33 cellular contexts compared by ENCODE assay signal in genomic region chrX:2418000-2418399, GRCh38.
"Had no signal": no experiment of that assay in that cellular context is flagged by ENCODE, and none has a peak within 500 bp of the region (broad histone marks: within the 10 kb centered on the region; RNA-seq: fewer than 3 reads in every experiment).

No MANE protein-coding gene starts in this region.

- H3K4me2 ChIP-seq: hepatocyte had no signal

- H3K27me3 ChIP-seq: adrenal gland, breast epithelium, cardiac muscle cell, colonic mucosa, esophagus squamous epithelium, gastroesophageal sphincter, heart right ventricle, hepatocyte had no signal

- ATAC-seq: activated CD4-positive, alpha-beta T cell treated with anti-CD3 and anti-CD28 coated beads for 36 hours; activated CD8-positive, alpha-beta memory T cell treated with anti-CD3 and anti-CD28 coated beads, Interleukin-2, amount 10 ng/mL, durations not matched to agents 7 days and 5 days; activated CD8-positive, alpha-beta T cell treated with anti-CD3 and anti-CD28 coated beads, Interleukin-2, amount 10 ng/mL, durations not matched to agents 7 days and 5 days; activated naive CD8-positive, alpha-beta T cell treated with anti-CD3 and anti-CD28 coated beads, Interleukin-2, amount 50 U/mL, for 24 hours; gastroesophageal sphincter; heart right ventricle had no signal

- H3K9me3 ChIP-seq: adrenal gland, breast epithelium, colonic mucosa, esophagus squamous epithelium, gastroesophageal sphincter, heart right ventricle had no signal

- H2AFZ ChIP-seq: hepatocyte had no signal

- DNase-seq: activated CD4-positive, alpha-beta memory T cell treated with anti-CD3 and anti-CD28 coated beads for 36 hours; activated CD4-positive, alpha-beta T cell treated with anti-CD3 and anti-CD28 coated beads for 36 hours; activated CD4-positive, alpha-beta T cell treated with anti-CD3 and anti-CD28 coated beads, Interleukin-2, amount 10 ng/mL, durations not matched to agents 24 days and 14 days; activated CD4-positive, CD25-positive, alpha-beta regulatory T cell; activated CD4-positive, CD25-positive, alpha-beta regulatory T cell treated with anti-CD3 and anti-CD28 coated beads, Interleukin-2, amount 50 U/mL, for 72 hours; activated CD8-positive, alpha-beta memory T cell treated with anti-CD3 and anti-CD28 coated beads, Interleukin-2, amount 10 ng/mL, durations not matched to agents 7 days and 5 days; activated CD8-positive, alpha-beta memory T cell treated with anti-CD3 and anti-CD28 coated beads, Interleukin-2, amount 50 U/mL, for 4 hours; activated CD8-positive, alpha-beta T cell treated with anti-CD3 and anti-CD28 coated beads, Interleukin-2, amount 10 ng/mL, durations not matched to agents 7 days and 5 days; activated effector memory CD4-positive, alpha-beta T cell treated with anti-CD3 and anti-CD28 coated beads, Interleukin-2, amount 50 U/mL, for 16 hours; activated naive CD4-positive, alpha-beta T cell treated with anti-CD3 and anti-CD28 coated beads for 36 hours; activated naive CD8-positive, alpha-beta T cell treated with anti-CD3 and anti-CD28 coated beads for 36 hours; activated naive CD8-positive, alpha-beta T cell treated with anti-CD3 and anti-CD28 coated beads, Interleukin-2, amount 50 U/mL, for 24 hours; activated T-cell treated with anti-CD3 and anti-CD28 coated beads, Interleukin-2, amount 50 U/mL, for 1 hour; activated T-cell treated with anti-CD3 and anti-CD28 coated beads, Interleukin-2, amount 50 U/mL, for 48 hours; adrenal gland; amygdala; aorta; central memory CD4-positive, alpha-beta T cell; cerebellar nuclear complex; colonic mucosa; effector CD8-positive, alpha-beta T cell; esophagus squamous epithelium; foreskin melanocyte; heart right ventricle; T1000; WERI-Rb-1 had no signal

- H3K4me3 ChIP-seq: adrenal gland, breast epithelium, cardiac muscle cell, colonic mucosa, esophagus squamous epithelium, gastroesophageal sphincter, heart right ventricle, hepatocyte had no signal

- H3K36me3 ChIP-seq: adrenal gland, breast epithelium, cardiac muscle cell, colonic mucosa had no signal

- FAIRE-seq: endometrium, endothelial cell of umbilical vein had no signal

- H3K27ac ChIP-seq: adrenal gland, breast epithelium, cardiac muscle cell, colonic mucosa, epithelial cell of prostate, esophagus squamous epithelium, gastroesophageal sphincter, heart right ventricle, hepatocyte, WERI-Rb-1 had no signal

- H3K4me1 ChIP-seq: adrenal gland, breast epithelium, colonic mucosa, esophagus squamous epithelium, gastroesophageal sphincter, heart right ventricle had no signal
